16 cellular contexts compared by ENCODE assay signal in genomic region chr3:61808999-61809398, GRCh38.
DNase-seq lines count a peak whose midpoint lies in the region; ATAC-seq and TF ChIP-seq lines count a peak whose summit lies in the region.
"Had no signal": no experiment of that assay in that cellular context is flagged by ENCODE, and none has a peak within 500 bp of the region (broad histone marks: within the 10 kb centered on the region; RNA-seq: fewer than 3 reads in every experiment).

No MANE protein-coding gene starts in this region.

- H3K56ac ChIP-seq in mesendoderm (ENCODE audit: low read length), result no peak overlapping the region

- no peak overlapping the region for H4K5ac ChIP-seq in mesendoderm (ENCODE audit: low read length)

- peaks cover 50% of the 10 kb centered on the region for H3K79me2 ChIP-seq in mesendoderm (ENCODE audit: control insufficient read depth, insufficient read depth, low read length)

- no peak overlapping the region for H3K18ac ChIP-seq in mesendoderm (ENCODE audit: low read length)

- no peak overlapping the region for H4K8ac ChIP-seq in mesendoderm (ENCODE audit: low read depth, low read length)

- H3K27ac ChIP-seq in HEK293 (ENCODE audit: extremely low read depth, low read depth, low read length) (no peak overlapping the region), adrenal gland (peak overlapping the region in 4 of 5 donors; percentile 8 to 61 (median 47)), mesendoderm (ENCODE audit: low read depth, low read length) (no peak overlapping the region), suprapubic skin (peak overlapping the region; percentile 60)
- H3K27ac ChIP-seq: BLaER1, GM23248 had no signal

- 29 to 67% (median 58%) methylated on average over 1 of the region's 1 CpG for WGBS in adrenal gland, 4 donors
- no CpG with 5 or more reads among the region's 1 CpG for WGBS in mesendoderm (ENCODE audit: extremely low coverage, insufficient coverage, low lambda C conversion rate)
- WGBS in suprapubic skin, result 74% methylated on average over 1 of the region's 1 CpG

- TF ChIP-seq CTCF in HEK293 (tag by site-specific recombination; IDR thresholded peaks at IDR 0.05) (no peak), adrenal gland (IDR thresholded peaks at IDR 0.05) (no peak), suprapubic skin (IDR thresholded peaks at IDR 0.05) (no peak)

- TF ChIP-seq EP300 in suprapubic skin (IDR thresholded peaks at IDR 0.05), result no peak

- no peak for DNase-seq in adrenal gland
- no peak for DNase-seq in mesendoderm
- no peak for DNase-seq in suprapubic skin (ENCODE audit: low spot score in 2 of 2)
- DNase-seq in HEK293T (ENCODE audit: extremely low spot score), result no peak
- DNase-seq in NCI-H1417 treated with DMSO at 0.1 percent for 48 hours (lab: John Stamatoyannopoulos, UW), result no peak
- DNase-seq in dermis blood vessel endothelial cell, result no peak
- DNase-seq: CD8-positive, alpha-beta memory T cell; DND-41; GDM1; HFFc6; NCI-H146; NCI-H2081 treated with DMSO at 0.1 percent for 48 hours had no signal

- POLR2A ChIA-PET in HEK293 (lab: Yijun Ruan, JAX) (no interaction called here), HEK293T (lab: Yijun Ruan, JAX) (interaction anchor here (0.8 kb wide), 1 partner anchor 13 kb away, joined by 3 read pairs; no protein-coding TSS in a partner anchor)

- no peak for ATAC-seq in HG03432 (IDR thresholded peaks at IDR 0.05; ENCODE audit: unreplicated experiment)

- TF ChIP-seq POLR2A in adrenal gland (IDR thresholded peaks at IDR 0.05) (no peak), suprapubic skin (IDR thresholded peaks at IDR 0.05) (no peak)

- H3K79me1 ChIP-seq in mesendoderm (ENCODE audit: low read length), result peaks cover 16% of the 10 kb centered on the region

- H2BK15ac ChIP-seq in mesendoderm (replicated peaks; ENCODE audit: low read depth), result no peak overlapping the region

- H3K36me3 ChIP-seq in HEK293 (ENCODE audit: control insufficient read depth in 2 of 2, insufficient read depth in 1 of 2, low read length in 2 of 2) (no peaks in the 10 kb centered on the region), adrenal gland (replicated peaks in 1 of 2) (no peaks in the 10 kb centered on the region), mesendoderm (ENCODE audit: control insufficient read depth, insufficient read depth, low read length) (no peaks in the 10 kb centered on the region), suprapubic skin (no peaks in the 10 kb centered on the region)
- H3K36me3 ChIP-seq: BLaER1 had no signal

- peaks cover 36% of the 10 kb centered on the region for H3K4me1 ChIP-seq in HEK293 (ENCODE audit: control insufficient read depth, insufficient read depth, low read length)
- peaks cover 50 to 68% of the 10 kb centered on the region in 2 donors for H3K4me1 ChIP-seq in adrenal gland (replicated peaks in 1 of 2)
- peaks cover 4% of the 10 kb centered on the region for H3K4me1 ChIP-seq in mesendoderm (ENCODE audit: control insufficient read depth, low read depth, low read length)
- H3K4me1 ChIP-seq in suprapubic skin, result peaks cover 45% of the 10 kb centered on the region

- H2BK120ac ChIP-seq in mesendoderm (ENCODE audit: low read depth, low read length), result peak overlapping the region; percentile 45

- no peak overlapping the region for H2BK5ac ChIP-seq in mesendoderm (ENCODE audit: low read length)

- no peak overlapping the region for H3K23ac ChIP-seq in mesendoderm (ENCODE audit: low read length)

- H3K27me3 ChIP-seq in adrenal gland, result no peaks in the 10 kb centered on the region
- no peaks in the 10 kb centered on the region for H3K27me3 ChIP-seq in mesendoderm (ENCODE audit: insufficient read depth, low read length, poor library complexity)
- H3K27me3 ChIP-seq in suprapubic skin, result no peaks in the 10 kb centered on the region
- H3K27me3 ChIP-seq: BLaER1 had no signal

- H3K9me3 ChIP-seq in HEK293 (ENCODE audit: control insufficient read depth, insufficient read depth, low read depth, low read length), result no peaks in the 10 kb centered on the region
- no peaks in the 10 kb centered on the region for H3K9me3 ChIP-seq in adrenal gland (replicated peaks in 1 of 3)
- no peaks in the 10 kb centered on the region for H3K9me3 ChIP-seq in suprapubic skin
- H3K9me3 ChIP-seq: BLaER1 had no signal

- no peak overlapping the region for H3K9ac ChIP-seq in mesendoderm (ENCODE audit: low read length)
- H3K9ac ChIP-seq: BLaER1, GM23248 had no signal

- no peak overlapping the region for H2AK5ac ChIP-seq in mesendoderm (ENCODE audit: low read length)

- CTCF ChIA-PET in HEK293 (lab: Yijun Ruan, JAX) (interaction anchor here (1.0 kb wide), 1 partner anchor 170 kb away, joined by 3 read pairs; no protein-coding TSS in a partner anchor), HEK293T (lab: Yijun Ruan, JAX) (no interaction called here)

- no peak overlapping the region for H3K4me3 ChIP-seq in HEK293 (ENCODE audit: low read depth, low read length)
- H3K4me3 ChIP-seq in adrenal gland, result no peak overlapping the region
- H3K4me3 ChIP-seq in mesendoderm (ENCODE audit: low read length), result no peak overlapping the region
- H3K4me3 ChIP-seq in suprapubic skin, result no peak overlapping the region
- H3K4me3 ChIP-seq: BLaER1, GM23248 had no signal

- no peak overlapping the region for H3K4ac ChIP-seq in mesendoderm (ENCODE audit: low read depth, low read length)

- intact Hi-C loops in adrenal gland (cut with DNase I), result no loop called here

- H3K4me2 ChIP-seq in mesendoderm (ENCODE audit: low read length), result no peak overlapping the region
- H3K4me2 ChIP-seq: BLaER1 had no signal

TF ChIP-seq in HEK293, 187 proteins besides CTCF, POLR2A, EP300 and RAD21 (continues in another document):
- peak; percentile 59 for TF ChIP-seq ZNF398 (tag by site-specific recombination; IDR thresholded peaks at IDR 0.05)

TF ChIP-seq in HEK293T, 16 proteins besides CTCF, POLR2A, EP300 and RAD21:
- TF ChIP-seq TARDBP (IDR thresholded peaks at IDR 0.05) (no peak), L3MBTL2 (conservative IDR thresholded peaks at IDR 0.05) (no peak), BHLHE40 (IDR thresholded peaks at IDR 0.05; ENCODE audit: borderline replicate concordance) (no peak), ZNF384 (IDR thresholded peaks at IDR 0.05) (no peak), LEF1 (IDR thresholded peaks at IDR 0.05; ENCODE audit: borderline replicate concordance) (no peak), ELF4 (IDR thresholded peaks at IDR 0.05) (no peak), FOXA1 (IDR thresholded peaks at IDR 0.05) (no peak), CTBP1 (IDR thresholded peaks at IDR 0.05; ENCODE audit: borderline replicate concordance) (no peak), ARNT (IDR thresholded peaks at IDR 0.05) (no peak), SUZ12 (IDR thresholded peaks at IDR 0.05) (no peak), SP1 (IDR thresholded peaks at IDR 0.05) (no peak), PKNOX1 (IDR thresholded peaks at IDR 0.05) (no peak), FOXK2 (IDR thresholded peaks at IDR 0.05) (no peak), HDGF (IDR thresholded peaks at IDR 0.05; ENCODE audit: borderline replicate concordance) (no peak), NFRKB (IDR thresholded peaks at IDR 0.05) (no peak)

Comparison
In these comparisons a context has a peak if more than half of its experiments do, and no peak if none do; other contexts are left out.
1. H3K27ac ChIP-seq: peak in adrenal gland (4 of 5) and suprapubic skin (single experiment); none in HEK293 (single experiment) and mesendoderm (single experiment).